In genomic region chr7:103811997-103812396, GRCh38 we compare ENCODE assay signal across 10 cellular contexts.
DNase-seq lines count a peak whose midpoint lies in the region; ATAC-seq and TF ChIP-seq lines count a peak whose summit lies in the region.
"Had no signal": no experiment of that assay in that cellular context is flagged by ENCODE, and none has a peak within 500 bp of the region (broad histone marks: within the 10 kb centered on the region; RNA-seq: fewer than 3 reads in every experiment).

No MANE protein-coding gene starts in this region.

- H3K4me2 ChIP-seq in neural cell (ENCODE audit: low read length) (no peak overlapping the region), GM23248 (ENCODE audit: unreplicated experiment) (no peak overlapping the region)

- POLR2A ChIA-PET in RWPE1 (lab: Yijun Ruan, JAX; ENCODE audit: low non-redundant PET), result no interaction called here

- H3K9me3 ChIP-seq in neural cell (ENCODE audit: low read length), result no peaks in the 10 kb centered on the region
- no peaks in the 10 kb centered on the region for H3K9me3 ChIP-seq in GM23248 (ENCODE audit: low read depth)
- no peaks in the 10 kb centered on the region for H3K9me3 ChIP-seq in MG63

- H3K79me2 ChIP-seq in neural cell (replicated peaks; ENCODE audit: insufficient read depth, low read length) (no peaks in the 10 kb centered on the region), GM23248 (ENCODE audit: insufficient read depth) (no peaks in the 10 kb centered on the region)

- TF ChIP-seq CTCF in RWPE1 (conservative IDR thresholded peaks at IDR 0.05; ENCODE audit: low read depth) (no peak), neural cell (IDR thresholded peaks at IDR 0.05; ENCODE audit: poor library complexity, severe bottlenecking) (no peak)

- no peak for TF ChIP-seq EP300 in neural cell (conservative IDR thresholded peaks at IDR 0.05; ENCODE audit: poor library complexity, severe bottlenecking)

- TF ChIP-seq RAD21 in neural cell (conservative IDR thresholded peaks at IDR 0.05), result no peak

- peak; percentile 50 for ATAC-seq in HG02798 (IDR thresholded peaks at IDR 0.05; ENCODE audit: poor library complexity, unreplicated experiment)

- no peaks in the 10 kb centered on the region for H4K20me1 ChIP-seq in neural cell (ENCODE audit: insufficient read depth)
- no peaks in the 10 kb centered on the region for H4K20me1 ChIP-seq in GM23248 (ENCODE audit: insufficient read depth)

- CTCF ChIA-PET in RWPE1 (lab: Yijun Ruan, JAX), result interaction anchor here (0.6 kb wide), 1 partner anchor 113 kb away, joined by 5 read pairs; no protein-coding TSS in a partner anchor

- H3K4me3 ChIP-seq in neural cell (ENCODE audit: low read length) (no peak overlapping the region), GM23248 (no peak overlapping the region), MG63 (no peak overlapping the region)

- peaks cover 4% of the 10 kb centered on the region for H3F3A ChIP-seq in neural cell (ENCODE audit: insufficient read depth, low read length, poor library complexity, severe bottlenecking)
- H3F3A ChIP-seq in GM23248 (ENCODE audit: insufficient read depth), result no peaks in the 10 kb centered on the region

- H2AFZ ChIP-seq in neural cell (ENCODE audit: low read depth, low read length), result no peak overlapping the region
- no peak overlapping the region for H2AFZ ChIP-seq in GM23248

- DNase-seq in activated CD4-positive, alpha-beta T cell treated with anti-CD3 and anti-CD28 coated beads for 48 hours, result peak; percentile 2
- DNase-seq in activated CD4-positive, alpha-beta T cell treated with anti-CD3 and anti-CD28 coated beads, Interleukin-2, amount 50 U/mL, for 1 hour, result no peak
- DNase-seq in RWPE1 (ENCODE audit: low spot score), result peak; percentile 4
- no peak for DNase-seq in GM23248
- no peak for DNase-seq in NCI-H446 (lab: John Stamatoyannopoulos, UW)
- no peak for DNase-seq in MG63
- DNase-seq: activated gamma-delta T cell, SIG-M5 had no signal

- H3K36me3 ChIP-seq in neural cell (ENCODE audit: insufficient read depth, low read length), result no peaks in the 10 kb centered on the region
- no peaks in the 10 kb centered on the region for H3K36me3 ChIP-seq in GM23248 (ENCODE audit: low read depth)
- H3K36me3 ChIP-seq in MG63, result no peaks in the 10 kb centered on the region

- H3K27ac ChIP-seq in RWPE1 (no peak overlapping the region), neural cell (ENCODE audit: low read length) (peak overlapping the region; percentile 82), GM23248 (no peak overlapping the region)

- H3K9me2 ChIP-seq in neural cell (ENCODE audit: insufficient read depth, low read length) (no peaks in the 10 kb centered on the region), GM23248 (ENCODE audit: insufficient read depth) (no peaks in the 10 kb centered on the region)

- H3K9ac ChIP-seq in neural cell (ENCODE audit: low read length) (no peak overlapping the region), GM23248 (no peak overlapping the region)

- WGBS in GM23248 (ENCODE audit: low coverage in 1 of 2, low lambda C conversion rate in 2 of 2, missing lambda C conversion rate in 2 of 2), 2 experiments, result 83 to 96% methylated on average over 2 of the region's 2 CpGs

- no peaks in the 10 kb centered on the region for H3K27me3 ChIP-seq in neural cell (ENCODE audit: insufficient read depth, low read depth, low read length)
- no peaks in the 10 kb centered on the region for H3K27me3 ChIP-seq in GM23248 (replicated peaks; ENCODE audit: insufficient read depth)
- no peaks in the 10 kb centered on the region for H3K27me3 ChIP-seq in MG63

- in situ Hi-C loops in GM23248 (cut with MboI), result no loop called here

- no peaks in the 10 kb centered on the region for H3K4me1 ChIP-seq in GM23248 (ENCODE audit: insufficient read depth)

TF ChIP-seq in neural cell, 6 proteins besides CTCF, POLR2A, EP300 and RAD21:
- no peak for TF ChIP-seq POLR2AphosphoS5 (IDR thresholded peaks at IDR 0.05)
- no peak for TF ChIP-seq REST (IDR thresholded peaks at IDR 0.05; ENCODE audit: borderline replicate concordance)
- no peak for TF ChIP-seq SMC3 (conservative IDR thresholded peaks at IDR 0.05; ENCODE audit: poor library complexity)
- no peak for TF ChIP-seq MXI1 (conservative IDR thresholded peaks at IDR 0.05; ENCODE audit: poor library complexity, severe bottlenecking)
- no peak for TF ChIP-seq EZH2 (IDR thresholded peaks at IDR 0.05; ENCODE audit: borderline replicate concordance, insufficient read depth, low read length, poor library complexity, severe bottlenecking)
- no peak for TF ChIP-seq TAF1 (IDR thresholded peaks at IDR 0.05; ENCODE audit: low read depth)

Comparison
In these comparisons a context has a peak if more than half of its experiments do, and no peak if none do; other contexts are left out.
1. DNase-seq: peak in activated CD4-positive, alpha-beta T cell treated with anti-CD3 and anti-CD28 coated beads for 48 hours (single experiment) and RWPE1 (single experiment); none in activated CD4-positive, alpha-beta T cell treated with anti-CD3 and anti-CD28 coated beads, Interleukin-2, amount 50 U/mL, for 1 hour (single experiment), GM23248 (single experiment), NCI-H446 (0 of 2) and MG63 (single experiment).